1 cellular context compared by ENCODE assay signal in the genomic region with DNA sequence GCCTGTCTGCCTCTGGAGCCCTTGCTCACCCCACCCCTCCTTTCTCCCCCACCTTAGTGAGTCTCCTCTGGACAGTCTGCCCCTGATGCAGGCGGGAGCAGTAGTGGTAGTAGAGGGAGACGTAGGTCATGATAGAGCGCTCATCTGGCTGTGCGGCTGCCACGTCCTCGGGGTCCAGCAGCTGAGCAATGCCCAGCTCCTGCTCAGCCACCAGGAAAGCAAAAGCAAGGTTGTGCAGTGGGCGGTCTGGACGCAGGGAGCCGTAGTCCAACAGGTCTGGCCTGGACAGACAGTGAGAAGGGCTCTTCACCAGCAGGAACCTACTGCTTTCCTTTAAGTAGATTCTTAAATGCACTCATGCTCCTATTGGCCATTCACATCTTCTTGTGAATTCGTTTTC.
TF ChIP-seq lines count a peak whose summit lies in the region.

No MANE protein-coding gene starts in this region.

TF ChIP-seq in IMR-90, 13 proteins besides CTCF, POLR2A, EP300 and RAD21:
- no peak for TF ChIP-seq RCOR1 (IDR thresholded peaks at IDR 0.05; ENCODE audit: insufficient replicate concordance, low read length)
- TF ChIP-seq NFE2L2 (IDR thresholded peaks at IDR 0.05; ENCODE audit: low read depth, low read length) = no peak
- TF ChIP-seq CHD1 (IDR thresholded peaks at IDR 0.05; ENCODE audit: low read depth, low read length) = no peak
- TF ChIP-seq RFX5 (IDR thresholded peaks at IDR 0.05; ENCODE audit: low read depth, low read length) = no peak
- TF ChIP-seq, protein P1, sequence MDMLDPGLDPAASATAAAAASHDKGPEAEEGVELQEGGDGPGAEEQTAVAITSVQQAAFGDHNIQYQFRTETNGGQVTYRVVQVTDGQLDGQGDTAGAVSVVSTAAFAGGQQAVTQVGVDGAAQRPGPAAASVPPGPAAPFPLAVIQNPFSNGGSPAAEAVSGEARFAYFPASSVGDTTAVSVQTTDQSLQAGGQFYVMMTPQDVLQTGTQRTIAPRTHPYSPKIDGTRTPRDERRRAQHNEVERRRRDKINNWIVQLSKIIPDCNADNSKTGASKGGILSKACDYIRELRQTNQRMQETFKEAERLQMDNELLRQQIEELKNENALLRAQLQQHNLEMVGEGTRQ (IDR thresholded peaks at IDR 0.05; ENCODE audit: low read depth, low read length) = no peak
- TF ChIP-seq MAFK (IDR thresholded peaks at IDR 0.05; ENCODE audit: low read depth, low read length) = no peak
- no peak for TF ChIP-seq MXI1 (IDR thresholded peaks at IDR 0.05; ENCODE audit: borderline replicate concordance, low read depth, low read length)
- TF ChIP-seq CEBPB (IDR thresholded peaks at IDR 0.05; ENCODE audit: low read depth, low read length) = no peak
- TF ChIP-seq FOS (IDR thresholded peaks at IDR 0.05; ENCODE audit: low read depth, low read length) = no peak
- TF ChIP-seq SMC3 (IDR thresholded peaks at IDR 0.05; ENCODE audit: low read depth, low read length) = no peak
- TF ChIP-seq, protein P2, sequence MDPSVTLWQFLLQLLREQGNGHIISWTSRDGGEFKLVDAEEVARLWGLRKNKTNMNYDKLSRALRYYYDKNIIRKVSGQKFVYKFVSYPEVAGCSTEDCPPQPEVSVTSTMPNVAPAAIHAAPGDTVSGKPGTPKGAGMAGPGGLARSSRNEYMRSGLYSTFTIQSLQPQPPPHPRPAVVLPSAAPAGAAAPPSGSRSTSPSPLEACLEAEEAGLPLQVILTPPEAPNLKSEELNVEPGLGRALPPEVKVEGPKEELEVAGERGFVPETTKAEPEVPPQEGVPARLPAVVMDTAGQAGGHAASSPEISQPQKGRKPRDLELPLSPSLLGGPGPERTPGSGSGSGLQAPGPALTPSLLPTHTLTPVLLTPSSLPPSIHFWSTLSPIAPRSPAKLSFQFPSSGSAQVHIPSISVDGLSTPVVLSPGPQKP (IDR thresholded peaks at IDR 0.05; ENCODE audit: borderline replicate concordance, low read depth, low read length) = no peak
- TF ChIP-seq MAZ (IDR thresholded peaks at IDR 0.05; ENCODE audit: borderline replicate concordance, low read depth, low read length) = no peak
